1 cellular context compared by ENCODE assay signal in genomic region chr6:53042112-53042511, GRCh38.
TF ChIP-seq lines count a peak whose summit lies in the region.

No MANE protein-coding gene starts in this region.

TF ChIP-seq in K562, 482 proteins besides CTCF, POLR2A, EP300 and RAD21 (continued from another document):
- TF ChIP-seq CHAMP1 (IDR thresholded peaks at IDR 0.05), result no peak
- TF ChIP-seq HMGXB4 (CRISPR knock-in tag; IDR thresholded peaks at IDR 0.05), result no peak
- TF ChIP-seq ILF3 (IDR thresholded peaks at IDR 0.05; ENCODE audit: borderline replicate concordance), result no peak
- TF ChIP-seq GTF2F1 (IDR thresholded peaks at IDR 0.05; ENCODE audit: low read depth, low read length), result no peak
- no peak for TF ChIP-seq POLR2B (IDR thresholded peaks at IDR 0.05; ENCODE audit: low read depth, partially characterized antibody)
- peak; percentile 37; the same call in 1 of the 2 replicates for TF ChIP-seq SMARCC2 (IDR thresholded peaks at IDR 0.05; ENCODE audit: low read depth)
- no peak for TF ChIP-seq ZC3H4 (CRISPR knock-in tag; IDR thresholded peaks at IDR 0.05; ENCODE audit: borderline replicate concordance)
- TF ChIP-seq BACH1 (tag; IDR thresholded peaks at IDR 0.05), result peak; percentile 80
- peak; percentile 97 for TF ChIP-seq C11orf30 (IDR thresholded peaks at IDR 0.05; ENCODE audit: low read depth)
- TF ChIP-seq SMARCA4 (IDR thresholded peaks at IDR 0.05), result peak; percentile 74
- TF ChIP-seq NFE2 (IDR thresholded peaks at IDR 0.05; ENCODE audit: low read depth), result peak; percentile 77
- TF ChIP-seq ZNF212 (CRISPR knock-in tag; IDR thresholded peaks at IDR 0.05), result no peak
- no peak for TF ChIP-seq TEAD1 (CRISPR knock-in tag; IDR thresholded peaks at IDR 0.05)
- TF ChIP-seq THRAP3 (IDR thresholded peaks at IDR 0.05; ENCODE audit: borderline replicate concordance), result no peak
- no peak for TF ChIP-seq PBX2 (CRISPR knock-in tag; IDR thresholded peaks at IDR 0.05; ENCODE audit: low read depth)
- TF ChIP-seq PBX2 (tag; conservative IDR thresholded peaks at IDR 0.05; ENCODE audit: low read depth), result peak; percentile 33; the same call in 1 of the 2 replicates
- TF ChIP-seq EHMT2 (IDR thresholded peaks at IDR 0.05), result no peak
- no peak for TF ChIP-seq DLX4 (CRISPR knock-in tag; IDR thresholded peaks at IDR 0.05)
- TF ChIP-seq REST (CRISPR knock-in tag; IDR thresholded peaks at IDR 0.05; ENCODE audit: low read depth), result no peak
- TF ChIP-seq FOSL1 (tag; conservative IDR thresholded peaks at IDR 0.05), result peak; percentile 90
- TF ChIP-seq MAFF (IDR thresholded peaks at IDR 0.05; ENCODE audit: low read length), result peak; percentile 94
- no peak for TF ChIP-seq ZNF253 (CRISPR knock-in tag; conservative IDR thresholded peaks at IDR 0.05)
- TF ChIP-seq RFX1 (IDR thresholded peaks at IDR 0.05), result no peak
- peak; percentile 39; the same call in 1 of the 2 replicates for TF ChIP-seq ATF3 (IDR thresholded peaks at IDR 0.05)
- TF ChIP-seq ATF3 (CRISPR knock-in tag; conservative IDR thresholded peaks at IDR 0.05), result no peak
- TF ChIP-seq ZFP91 (CRISPR knock-in tag; IDR thresholded peaks at IDR 0.05), result no peak
- peak; percentile 95 for TF ChIP-seq MAFG (tag; conservative IDR thresholded peaks at IDR 0.05)
- TF ChIP-seq HMBOX1 (IDR thresholded peaks at IDR 0.05), result peak; percentile 42; the same call in 1 of the 2 replicates
